In genomic region chr5:39319395-39319794, GRCh38 we compare ENCODE assay signal across 24 cellular contexts. TPM values are rescaled to one million over a fixed set of nuclear protein-coding genes. Genes with fewer than 3 reads are reported as not detected.
DNase-seq lines count a peak whose midpoint lies in the region; ATAC-seq, FAIRE-seq and TF ChIP-seq lines count a peak whose summit lies in the region.
"Had no signal": no experiment of that assay in that cellular context is flagged by ENCODE, and none has a peak within 500 bp of the region (broad histone marks: within the 10 kb centered on the region; RNA-seq: fewer than 3 reads in every experiment).

No MANE protein-coding gene starts in this region.

- H3K36me3 ChIP-seq in right lobe of liver, result peaks cover 0 to 77% (median 28%) of the 10 kb centered on the region in 4 donors
- no peaks in the 10 kb centered on the region for H3K36me3 ChIP-seq in HepG2 (replicated peaks in 1 of 2; ENCODE audit: control insufficient read depth in 1 of 2, insufficient read depth in 2 of 2, low read length in 2 of 2)
- no peaks in the 10 kb centered on the region for H3K36me3 ChIP-seq in kidney (ENCODE audit: control insufficient read depth in 1 of 2, insufficient read depth in 2 of 2, low read length in 2 of 2)
- H3K36me3 ChIP-seq: BE2C, BLaER1 had no signal

- 89% methylated on average over 3 of the region's 3 CpGs for WGBS in right lobe of liver (ENCODE audit: insufficient coverage, low coverage, low lambda C conversion rate, missing lambda C conversion rate)
- WGBS in HepG2 (ENCODE audit: low lambda C conversion rate), result 11% methylated on average over 1 of the region's 3 CpGs

- FAIRE-seq in HepG2 (lab: Jason Lieb, UNC) (no peak), kidney (lab: Jason Lieb, UNC) (no peak)
- FAIRE-seq: A204.1, G401.6, GM12891 had no signal

- H3K9ac ChIP-seq in HepG2 (ENCODE audit: insufficient read depth, low read depth, low read length) (no peak overlapping the region), kidney (ENCODE audit: low read length in 2 of 2) (no peak overlapping the region)
- H3K9ac ChIP-seq: BLaER1 had no signal

- H3K79me2 ChIP-seq in HepG2 (ENCODE audit: insufficient read depth, low read length), result no peaks in the 10 kb centered on the region

- DNase-seq in right lobe of liver, result no peak
- DNase-seq in HepG2 (ENCODE audit: low spot score), result no peak
- DNase-seq in kidney, result peak; percentile 18
- no peak for DNase-seq in left lobe of liver (ENCODE audit: low spot score)
- no peak for DNase-seq in DMS153 (lab: John Stamatoyannopoulos, UW)
- DNase-seq: 8988T; ACHN; BE2C; C1 segment of cervical spinal cord; CD4-positive, alpha-beta memory T cell; CD4-positive, CD25-positive, alpha-beta regulatory T cell; CD8-positive, alpha-beta memory T cell; COR-L47; DMS 273 treated with DMSO at 0.1 percent for 48 hours; DMS79 treated with DMSO at 0.1 percent for 48 hours; GF-D8 had no signal

- TF ChIP-seq POLR2A in right lobe of liver (IDR thresholded peaks at IDR 0.05) (no peak), HepG2 (IDR thresholded peaks at IDR 0.05; ENCODE audit: insufficient read depth in 1 of 2, low read depth in 2 of 2, low read length in 2 of 2) (no peak)

- intact Hi-C loops in right lobe of liver (cut with DNase I) (no loop called here), HepG2 (cut with micrococcal nuclease; ENCODE audit: unreplicated experiment) (no loop called here), kidney (cut with DNase I) (no loop called here)

- CTCF ChIA-PET in HepG2 (lab: Yijun Ruan, JAX; ENCODE audit: low intra/inter-chr PET ratio, low total read pairs), result no interaction called here

- no peak for TF ChIP-seq RAD21 in HepG2 (CRISPR knock-in tag; IDR thresholded peaks at IDR 0.05)

- BruUV-seq in HepG2 (replicated peaks; lab: Mats Ljungman, UMichigan), result no TSS peak

- H4K20me1 ChIP-seq in HepG2 (ENCODE audit: insufficient read depth, low read length), result no peaks in the 10 kb centered on the region
- H4K20me1 ChIP-seq: BLaER1 had no signal

- no peaks in the 10 kb centered on the region for H3K9me3 ChIP-seq in right lobe of liver
- no peaks in the 10 kb centered on the region for H3K9me3 ChIP-seq in HepG2 (ENCODE audit: low read length)
- H3K9me3 ChIP-seq in kidney (ENCODE audit: control insufficient read depth in 1 of 2, low read length in 2 of 2), result peaks cover 0 to 8% of the 10 kb centered on the region in 2 donors
- H3K9me3 ChIP-seq: BE2C, BLaER1 had no signal

- H3K4me2 ChIP-seq in HepG2 (ENCODE audit: low read depth, low read length), result no peak overlapping the region
- H3K4me2 ChIP-seq: BLaER1 had no signal

- H3K27me3 ChIP-seq in right lobe of liver, result no peaks in the 10 kb centered on the region
- no peaks in the 10 kb centered on the region for H3K27me3 ChIP-seq in HepG2 (ENCODE audit: control insufficient read depth in 1 of 2, insufficient read depth in 2 of 2, low read length in 2 of 2)
- H3K27me3 ChIP-seq: BE2C, BLaER1 had no signal

- H3K4me1 ChIP-seq in right lobe of liver, result no peaks in the 10 kb centered on the region
- no peaks in the 10 kb centered on the region for H3K4me1 ChIP-seq in HepG2 (ENCODE audit: insufficient read depth, low read length)
- no peaks in the 10 kb centered on the region for H3K4me1 ChIP-seq in kidney (ENCODE audit: control insufficient read depth in 1 of 2, insufficient read depth in 1 of 2, low read depth in 1 of 2, low read length in 2 of 2)
- H3K4me1 ChIP-seq: BE2C, BLaER1 had no signal

- H3K27ac ChIP-seq in right lobe of liver (no peak overlapping the region), HepG2 (ENCODE audit: extremely low read length, insufficient read depth, low read length) (no peak overlapping the region), kidney (ENCODE audit: low read depth in 2 of 2, low read length in 2 of 2) (no peak overlapping the region)
- H3K27ac ChIP-seq: BLaER1 had no signal

- POLR2A ChIA-PET in HepG2 (lab: Yijun Ruan, JAX), result no interaction called here

- TF ChIP-seq CTCF in right lobe of liver (IDR thresholded peaks at IDR 0.05) (no peak), HepG2 (CRISPR knock-in tag; IDR thresholded peaks at IDR 0.05) (no peak), kidney (IDR thresholded peaks at IDR 0.05; ENCODE audit: borderline replicate concordance, extremely low read depth, insufficient read depth) (no peak)

- H3K4me3 ChIP-seq in right lobe of liver, result no peak overlapping the region
- H3K4me3 ChIP-seq in HepG2 (replicated peaks in 1 of 3; ENCODE audit: insufficient read depth in 1 of 3, low read depth in 2 of 3, low read length in 3 of 3), result no peak overlapping the region
- H3K4me3 ChIP-seq in kidney (ENCODE audit: low read length in 2 of 2), result no peak overlapping the region
- H3K4me3 ChIP-seq: BLaER1 had no signal

- TF ChIP-seq EP300 in HepG2 (IDR thresholded peaks at IDR 0.05; ENCODE audit: low read depth in 2 of 2, low read length in 2 of 2) (no peak), HepG2 (CRISPR knock-in tag; IDR thresholded peaks at IDR 0.05; ENCODE audit: borderline replicate concordance) (no peak)

- in situ Hi-C loops in HepG2 (cut with HindIII; ENCODE audit: extremely low pct_ligation_motif_present, low pct_unique_long_range_greater_than_20kb), result no loop called here

- peak; percentile 29 to 53 (median 38) for ATAC-seq in right lobe of liver
- no peak for ATAC-seq in HepG2
- peak; percentile 55 for ATAC-seq in left lobe of liver
- no peak for ATAC-seq in GM18861 (IDR thresholded peaks at IDR 0.05; ENCODE audit: unreplicated experiment)

- no peak overlapping the region for H2AFZ ChIP-seq in HepG2 (ENCODE audit: low read length)

TF ChIP-seq in HepG2, 621 proteins besides CTCF, POLR2A, EP300 and RAD21:
- TF ChIP-seq SMAD3 (CRISPR knock-in tag; IDR thresholded peaks at IDR 0.05) (no peak), NR2F1 (CRISPR knock-in tag; IDR thresholded peaks at IDR 0.05) (no peak), ZNF205 (CRISPR knock-in tag; IDR thresholded peaks at IDR 0.05) (no peak), ZNF841 (CRISPR knock-in tag; IDR thresholded peaks at IDR 0.05; ENCODE audit: borderline replicate concordance) (no peak), RNF2 (conservative IDR thresholded peaks at IDR 0.05; ENCODE audit: low read depth) (no peak), ZNF260 (CRISPR knock-in tag; IDR thresholded peaks at IDR 0.05; ENCODE audit: borderline replicate concordance, low read depth) (no peak), ZNF101 (CRISPR knock-in tag; IDR thresholded peaks at IDR 0.05; ENCODE audit: borderline replicate concordance, low read depth) (no peak), ISL2 (CRISPR knock-in tag; IDR thresholded peaks at IDR 0.05) (no peak), ZNF83 (CRISPR knock-in tag; IDR thresholded peaks at IDR 0.05; ENCODE audit: borderline replicate concordance) (no peak), SNRNP70 (IDR thresholded peaks at IDR 0.05; ENCODE audit: low read depth, low read length) (no peak), NR2F2 (IDR thresholded peaks at IDR 0.05; ENCODE audit: borderline replicate concordance, low read depth) (no peak), DNMT1 (CRISPR knock-in tag; IDR thresholded peaks at IDR 0.05) (no peak)
- TF ChIP-seq, protein P1, sequence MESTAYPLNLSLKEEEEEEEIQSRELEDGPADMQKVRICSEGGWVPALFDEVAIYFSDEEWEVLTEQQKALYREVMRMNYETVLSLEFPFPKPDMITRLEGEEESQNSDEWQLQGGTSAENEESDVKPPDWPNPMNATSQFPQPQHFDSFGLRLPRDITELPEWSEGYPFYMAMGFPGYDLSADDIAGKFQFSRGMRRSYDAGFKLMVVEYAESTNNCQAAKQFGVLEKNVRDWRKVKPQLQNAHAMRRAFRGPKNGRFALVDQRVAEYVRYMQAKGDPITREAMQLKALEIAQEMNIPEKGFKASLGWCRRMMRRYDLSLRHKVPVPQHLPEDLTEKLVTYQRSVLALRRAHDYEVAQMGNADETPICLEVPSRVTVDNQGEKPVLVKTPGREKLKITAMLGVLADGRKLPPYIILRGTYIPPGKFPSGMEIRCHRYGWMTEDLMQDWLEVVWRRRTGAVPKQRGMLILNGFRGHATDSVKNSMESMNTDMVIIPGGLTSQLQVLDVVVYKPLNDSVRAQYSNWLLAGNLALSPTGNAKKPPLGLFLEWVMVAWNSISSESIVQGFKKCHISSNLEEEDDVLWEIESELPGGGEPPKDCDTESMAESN (CRISPR knock-in tag; conservative IDR thresholded peaks at IDR 0.05), result no peak
- TF ChIP-seq, protein P2, sequence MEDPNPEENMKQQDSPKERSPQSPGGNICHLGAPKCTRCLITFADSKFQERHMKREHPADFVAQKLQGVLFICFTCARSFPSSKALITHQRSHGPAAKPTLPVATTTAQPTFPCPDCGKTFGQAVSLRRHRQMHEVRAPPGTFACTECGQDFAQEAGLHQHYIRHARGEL (CRISPR knock-in tag; IDR thresholded peaks at IDR 0.05), result no peak

RNA-seq across cellular contexts. Expression of gene C9, which starts 44.9 kb away (rescaled TPM):
- total RNA-seq in right lobe of liver (1,000 to 10,000 TPM in 5 of 6 experiments, 100 to 1,000 TPM in 1; 926 to 1,698 (median 1,449) TPM), HepG2 (2016; rRNA removed; fragmentation: Illumina TruSeq; extraction: Trizol) (not detected in 2 replicates), kidney (4.5 TPM), left lobe of liver (1,159 TPM)
- total RNA-seq in HepG2 (2016; cell fraction: cytosol; rRNA removed; fragmentation: Illumina TruSeq; extraction: Trizol; ENCODE audit: low read depth), result not detected in 2 replicates
- total RNA-seq in HepG2 (2016; cell fraction: insoluble cytoplasmic fraction; rRNA removed; fragmentation: Illumina TruSeq; extraction: Trizol), result not detected in 2 replicates
- total RNA-seq in HepG2 (2016; cell fraction: membrane; rRNA removed; fragmentation: Illumina TruSeq; extraction: Trizol), result not detected in 2 replicates
- total RNA-seq in HepG2 (2016; cell fraction: nucleus; rRNA removed; fragmentation: Illumina TruSeq; extraction: Trizol), result not detected in 2 replicates
- polyA plus RNA-seq in HepG2 (2011; rRNA removed) (not detected in 2 replicates), kidney (ENCODE audit: insufficient read depth, low read depth, low replicate concordance) (1.5 TPM)
- not detected in 2 replicates for polyA plus RNA-seq in HepG2 (2011; cell fraction: cytosol; rRNA removed)
- not detected in 2 replicates for polyA plus RNA-seq in HepG2 (2011; cell fraction: nucleus; rRNA removed)
- polyA plus RNA-seq in HepG2 (2012), result not detected in 2 replicates
- polyA plus RNA-seq in HepG2 (2016; cell fraction: cytosol; fragmentation: Illumina TruSeq; extraction: Trizol; ENCODE audit: low read depth), result not detected in 2 replicates
- polyA plus RNA-seq in HepG2 (2016; cell fraction: insoluble cytoplasmic fraction; fragmentation: Illumina TruSeq; extraction: Trizol; ENCODE audit: low read depth), result not detected in 2 replicates
- polyA plus RNA-seq in HepG2 (2016; cell fraction: membrane; fragmentation: Illumina TruSeq; extraction: Trizol; ENCODE audit: low read depth), result not detected in 2 replicates
- polyA plus RNA-seq in HepG2 (2016; cell fraction: nucleus; fragmentation: Illumina TruSeq; extraction: Trizol; ENCODE audit: insufficient read depth, low read depth), result not detected in 2 replicates
- not detected in 2 replicates for polyA minus RNA-seq in HepG2 (2011; rRNA and poly(A)+ RNA removed; ENCODE audit: low replicate concordance)
- not detected in 2 replicates for polyA minus RNA-seq in HepG2 (2011; cell fraction: cytosol; rRNA and poly(A)+ RNA removed)
- polyA minus RNA-seq in HepG2 (2011; cell fraction: nucleus; rRNA and poly(A)+ RNA removed), result not detected in 2 replicates
- total RNA-seq: A673; CD4-positive, alpha-beta memory T cell; CD4-positive, CD25-positive, alpha-beta regulatory T cell; CD8-positive, alpha-beta memory T cell had no signal
- polyA plus RNA-seq: AG04450; CD14-positive monocyte; CD4-positive, alpha-beta memory T cell; CD4-positive, CD25-positive, alpha-beta regulatory T cell; CD8-positive, alpha-beta memory T cell had no signal

Comparison
In these comparisons a context has a peak if more than half of its experiments do, and no peak if none do; other contexts are left out.
1. ATAC-seq: peak in right lobe of liver (4 of 4) and left lobe of liver (single experiment); none in HepG2 (single experiment) and GM18861 (single experiment).
2. RNA of gene C9, which starts 44.9 kb away (total RNA-seq): 926 to 1,698 TPM in right lobe of liver and 1,159 TPM in left lobe of liver (single experiment); 4.5 TPM in kidney (single experiment) and not detected in HepG2; every median in the first group is over 100 times any median in the second.